15 cellular contexts compared by ENCODE assay signal in genomic region chr6:12584631-12585405, GRCh38.
DNase-seq lines count a peak whose midpoint lies in the region; ATAC-seq and TF ChIP-seq lines count a peak whose summit lies in the region.
"Had no signal": no experiment of that assay in that cellular context is flagged by ENCODE, and none has a peak within 500 bp of the region (broad histone marks: within the 10 kb centered on the region; RNA-seq: fewer than 3 reads in every experiment).

No MANE protein-coding gene starts in this region.

- intact Hi-C loops in left lung (cut with DNase I): loop anchor here in 1 of 2 donors (10.0 kb wide), 1 partner anchor 290 kb away; the partner anchor contains the start of gene EDN1
- intact Hi-C loops in PC-9 (cut with micrococcal nuclease; ENCODE audit: unreplicated experiment): no loop called here

- no peaks in the 10 kb centered on the region for H3F3A ChIP-seq in PC-9 (ENCODE audit: insufficient read depth, low read depth)

- H3K36me3 ChIP-seq in left lung (no peaks in the 10 kb centered on the region), PC-9 (ENCODE audit: low read depth) (no peaks in the 10 kb centered on the region)
- H3K36me3 ChIP-seq: neutrophil had no signal

- H3K27ac ChIP-seq in left lung (peak overlapping the region; percentile 29 to 63), skin epidermis (peak overlapping the region in 11 of 21 experiments; percentile 13 to 81 (median 60)), PC-9 (no peak overlapping the region)
- H3K27ac ChIP-seq: hepatocyte, neutrophil had no signal

- no peaks in the 10 kb centered on the region for H3K9me2 ChIP-seq in PC-9 (ENCODE audit: insufficient read depth)

- CTCF ChIA-PET in WTC11 (lab: Charles Lee): no interaction called here
- CTCF ChIA-PET in PC-9 (lab: Charles Lee): no interaction called here

- H3K79me2 ChIP-seq in PC-9 (ENCODE audit: low read depth): no peaks in the 10 kb centered on the region
- H3K79me2 ChIP-seq: hepatocyte had no signal

- no peaks in the 10 kb centered on the region for H4K20me1 ChIP-seq in PC-9 (ENCODE audit: insufficient read depth)

- no peak overlapping the region for H3K27ac Mint-ChIP-seq in WTC11
- H3K27ac Mint-ChIP-seq: stimulated activated effector memory CD8-positive, alpha-beta T cell treated with anti-CD3 and anti-CD28 coated beads, Interleukin-12 subunit alpha, Interleukin-12 subunit beta, amount 100 ng/mL, for 72 hours had no signal

- BruUV-seq in PC-9 (replicated peaks; lab: Mats Ljungman, UMichigan): no TSS peak

- no peaks in the 10 kb centered on the region for H3K9me3 Mint-ChIP-seq in WTC11
- H3K9me3 Mint-ChIP-seq: H9; stimulated activated effector memory CD8-positive, alpha-beta T cell treated with anti-CD3 and anti-CD28 coated beads, Interleukin-12 subunit alpha, Interleukin-12 subunit beta, amount 100 ng/mL, for 72 hours had no signal

- H3K4me3 ChIP-seq in fibroblast of pulmonary artery (replicated peaks; ENCODE audit: low read depth, low read length): no peak overlapping the region
- no peak overlapping the region for H3K4me3 ChIP-seq in left lung
- no peak overlapping the region for H3K4me3 ChIP-seq in skin epidermis
- H3K4me3 ChIP-seq in PC-9: no peak overlapping the region
- H3K4me3 ChIP-seq: hepatocyte had no signal

- POLR2A ChIA-PET in WTC11 (lab: Charles Lee): no interaction called here
- POLR2A ChIA-PET in PC-9 (lab: Charles Lee; ENCODE audit: unreplicated experiment): no interaction called here

- H3K4me2 ChIP-seq in PC-9: no peak overlapping the region
- H3K4me2 ChIP-seq: hepatocyte had no signal

- H3K27me3 ChIP-seq in left lung: no peaks in the 10 kb centered on the region
- H3K27me3 ChIP-seq in PC-9 (ENCODE audit: insufficient read depth, low read depth): no peaks in the 10 kb centered on the region
- H3K27me3 ChIP-seq: hepatocyte, neutrophil had no signal

- H3K4me1 ChIP-seq in left lung (peaks cover 0 to 5% of the 10 kb centered on the region in 2 donors), PC-9 (replicated peaks; ENCODE audit: insufficient read depth) (peaks cover 5% of the 10 kb centered on the region)

- no peak overlapping the region for H2AFZ ChIP-seq in PC-9
- H2AFZ ChIP-seq: hepatocyte had no signal

- no peaks in the 10 kb centered on the region for H3K36me3 Mint-ChIP-seq in WTC11
- H3K36me3 Mint-ChIP-seq: stimulated activated effector memory CD8-positive, alpha-beta T cell treated with anti-CD3 and anti-CD28 coated beads, Interleukin-12 subunit alpha, Interleukin-12 subunit beta, amount 100 ng/mL, for 72 hours had no signal

- DNase-seq in M059J (ENCODE audit: low read depth) (peak; percentile 89), fibroblast of pulmonary artery (ENCODE audit: low read depth) (peak; percentile 72), left lung (no peak), WTC11 (ENCODE audit: low spot score) (no peak), omental fat pad (ENCODE audit: low spot score) (no peak), PC-9 (no peak)
- DNase-seq: H9, MM.1S, NCI-H2029, NCI-H526 had no signal

- H3K4me1 Mint-ChIP-seq in WTC11: peaks cover 4% of the 10 kb centered on the region; the same call in 1 of the 2 replicates
- H3K4me1 Mint-ChIP-seq: stimulated activated effector memory CD8-positive, alpha-beta T cell treated with anti-CD3 and anti-CD28 coated beads, Interleukin-12 subunit alpha, Interleukin-12 subunit beta, amount 100 ng/mL, for 72 hours had no signal

- H3K9me3 ChIP-seq in left lung: no peaks in the 10 kb centered on the region
- H3K9me3 ChIP-seq in PC-9 (ENCODE audit: insufficient read depth, low read depth): no peaks in the 10 kb centered on the region; the same call in 1 of the 2 replicates
- H3K9me3 ChIP-seq: neutrophil had no signal

- H3K27me3 Mint-ChIP-seq in WTC11 (ENCODE audit: low read depth): no peaks in the 10 kb centered on the region

- TF ChIP-seq CTCF in fibroblast of pulmonary artery (IDR thresholded peaks at IDR 0.05; ENCODE audit: low read length, missing control alignments): no peak
- no peak for TF ChIP-seq CTCF in left lung (IDR thresholded peaks at IDR 0.05)
- no peak for TF ChIP-seq CTCF in WTC11 (IDR thresholded peaks at IDR 0.05)
- no peak for TF ChIP-seq CTCF in omental fat pad (IDR thresholded peaks at IDR 0.05)
- no peak for TF ChIP-seq CTCF in PC-9 (conservative IDR thresholded peaks at IDR 0.05)

- no peak overlapping the region for H3K4me3 Mint-ChIP-seq in WTC11
- H3K4me3 Mint-ChIP-seq: H9; stimulated activated effector memory CD8-positive, alpha-beta T cell treated with anti-CD3 and anti-CD28 coated beads, Interleukin-12 subunit alpha, Interleukin-12 subunit beta, amount 100 ng/mL, for 72 hours had no signal

- ATAC-seq in left lung: peak; percentile 69
- no peak for ATAC-seq in WTC11
- no peak for ATAC-seq in omental fat pad (ENCODE audit: low FRiP score)
- no peak for ATAC-seq in GM18907 (IDR thresholded peaks at IDR 0.05; ENCODE audit: unreplicated experiment)
- ATAC-seq: stimulated activated effector memory CD8-positive, alpha-beta T cell treated with anti-CD3 and anti-CD28 coated beads, Interleukin-12 subunit alpha, Interleukin-12 subunit beta, amount 100 ng/mL, for 72 hours had no signal

TF ChIP-seq in WTC11, 78 proteins besides CTCF, POLR2A, EP300 and RAD21:
- TF ChIP-seq TP53 (CRISPR knock-in tag; IDR thresholded peaks at IDR 0.05): no peak
- TF ChIP-seq TEAD4 (CRISPR knock-in tag; IDR thresholded peaks at IDR 0.05): no peak
- no peak for TF ChIP-seq ZMAT4 (CRISPR knock-in tag; IDR thresholded peaks at IDR 0.05)
- no peak for TF ChIP-seq TCF7 (CRISPR knock-in tag; IDR thresholded peaks at IDR 0.05; ENCODE audit: low read depth)
- no peak for TF ChIP-seq ZNF396 (CRISPR knock-in tag; IDR thresholded peaks at IDR 0.05; ENCODE audit: borderline replicate concordance)
- TF ChIP-seq FOXK1 (CRISPR knock-in tag; IDR thresholded peaks at IDR 0.05): no peak
- no peak for TF ChIP-seq ZNF232 (CRISPR knock-in tag; IDR thresholded peaks at IDR 0.05)
- TF ChIP-seq SMAD4 (CRISPR knock-in tag; IDR thresholded peaks at IDR 0.05): no peak
- no peak for TF ChIP-seq RORB (CRISPR knock-in tag; IDR thresholded peaks at IDR 0.05)

Comparison
In these comparisons a context has a peak if more than half of its experiments do, and no peak if none do; other contexts are left out.
1. DNase-seq: peak in M059J (single experiment) and fibroblast of pulmonary artery (single experiment); none in left lung (0 of 2), WTC11 (single experiment), omental fat pad (single experiment) and PC-9 (0 of 2).